ENCODE assay signal across 12 cellular contexts in the genomic region with DNA sequence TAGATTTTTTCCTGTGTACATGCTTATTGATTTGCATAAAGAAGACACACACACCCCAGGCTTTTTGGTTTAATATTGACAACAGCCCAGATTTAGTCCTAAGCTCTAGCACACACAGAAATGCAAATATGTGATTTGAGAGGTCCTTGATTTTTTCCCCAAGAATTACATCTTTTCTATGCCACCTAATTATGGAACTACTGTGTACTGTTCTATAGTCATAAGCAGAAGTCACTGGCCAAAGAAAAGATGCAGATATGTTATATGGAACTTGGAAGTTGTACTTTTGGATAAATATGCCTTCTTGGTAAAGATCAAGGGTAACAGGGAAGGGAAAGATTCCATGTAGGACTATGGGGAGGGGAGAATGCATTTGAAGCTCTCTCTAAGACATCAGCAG.
DNase-seq lines count a peak whose midpoint lies in the region; ATAC-seq, FAIRE-seq and TF ChIP-seq lines count a peak whose summit lies in the region.
"Had no signal": no experiment of that assay in that cellular context is flagged by ENCODE, and none has a peak within 500 bp of the region (broad histone marks: within the 10 kb centered on the region; RNA-seq: fewer than 3 reads in every experiment).

No MANE protein-coding gene starts in this region.

- H3K27ac ChIP-seq in CD8-positive, alpha-beta memory T cell (ENCODE audit: low read depth, low read length), result no peak overlapping the region
- H3K27ac ChIP-seq: heart right ventricle had no signal

- H3K4me3 ChIP-seq in CD8-positive, alpha-beta memory T cell (ENCODE audit: low read length), result no peak overlapping the region

- H3K36me3 Mint-ChIP-seq in CD8-positive, alpha-beta memory T cell, result no peaks in the 10 kb centered on the region
- H3K36me3 Mint-ChIP-seq in chondrocyte (ENCODE audit: low read depth), result peaks cover 1% of the 10 kb centered on the region

- no peak for FAIRE-seq in GM12892 (lab: Jason Lieb, UNC)
- FAIRE-seq: colon had no signal

- ATAC-seq in GM21381 (IDR thresholded peaks at IDR 0.05; ENCODE audit: unreplicated experiment) (peak; percentile 16), HG03066 (IDR thresholded peaks at IDR 0.05; ENCODE audit: low read depth, unreplicated experiment) (peak; percentile 32), GM18520 (IDR thresholded peaks at IDR 0.05; ENCODE audit: unreplicated experiment) (no peak)
- ATAC-seq: heart right ventricle had no signal

- no peaks in the 10 kb centered on the region for H3K4me1 ChIP-seq in CD8-positive, alpha-beta memory T cell (ENCODE audit: insufficient read depth, low read length)

- no peak for DNase-seq in CD8-positive, alpha-beta memory T cell
- DNase-seq in chondrocyte (ENCODE audit: low spot score) (no peak), GM12892 (ENCODE audit: insufficient read length) (no peak), NCI-H2107 treated with DMSO at 0.1 percent for 48 hours (lab: John Stamatoyannopoulos, UW; ENCODE audit: unreplicated experiment) (no peak), hippocampal formation (lab: John Stamatoyannopoulos, UW) (no peak)
- DNase-seq: HCEC 1CT; heart right ventricle; NK-92 treated with Interleukin-12 subunit alpha and Interleukin-12 subunit beta, amount 100 ng/mL, for 24 hours had no signal

- no peak for TF ChIP-seq POLR2A in GM12892 (IDR thresholded peaks at IDR 0.05; ENCODE audit: low read depth, low read length)

- H3K27me3 ChIP-seq in CD8-positive, alpha-beta memory T cell (ENCODE audit: insufficient read depth, low read length, poor library complexity, severe bottlenecking), result no peaks in the 10 kb centered on the region
- H3K27me3 ChIP-seq: heart right ventricle had no signal

- POLR2A ChIA-PET in CD8-positive, alpha-beta memory T cell (lab: Charles Lee), result no interaction called here

- no peaks in the 10 kb centered on the region for H3K9me3 Mint-ChIP-seq in CD8-positive, alpha-beta memory T cell
- H3K9me3 Mint-ChIP-seq in chondrocyte (ENCODE audit: low read depth), result no peaks in the 10 kb centered on the region

- TF ChIP-seq CTCF in chondrocyte (IDR thresholded peaks at IDR 0.05), result no peak

- H3K4me3 Mint-ChIP-seq in CD8-positive, alpha-beta memory T cell, result peak overlapping the region in 5 of 7 donors; percentile 60 to 81 (median 71)
- no peak overlapping the region for H3K4me3 Mint-ChIP-seq in chondrocyte (ENCODE audit: unreplicated experiment)

- peak overlapping the region in 2 of 8 donors; percentile 48 to 79 for H3K27ac Mint-ChIP-seq in CD8-positive, alpha-beta memory T cell
- peak overlapping the region; percentile 58 for H3K27ac Mint-ChIP-seq in chondrocyte (ENCODE audit: unreplicated experiment)

- no peaks in the 10 kb centered on the region for H3K9me3 ChIP-seq in CD8-positive, alpha-beta memory T cell (ENCODE audit: low read length)
- H3K9me3 ChIP-seq: heart right ventricle had no signal

- H3K4me1 Mint-ChIP-seq in CD8-positive, alpha-beta memory T cell, result peaks cover 0 to 12% (median 11%) of the 10 kb centered on the region in 3 donors
- H3K4me1 Mint-ChIP-seq in chondrocyte (ENCODE audit: low read depth), result peaks cover 58% of the 10 kb centered on the region

- no peaks in the 10 kb centered on the region for H3K36me3 ChIP-seq in CD8-positive, alpha-beta memory T cell (ENCODE audit: insufficient read depth, low read length)
- H3K36me3 ChIP-seq: heart right ventricle had no signal

- peaks cover 0 to 2% of the 10 kb centered on the region in 2 donors for H3K27me3 Mint-ChIP-seq in CD8-positive, alpha-beta memory T cell
- H3K27me3 Mint-ChIP-seq in chondrocyte (ENCODE audit: low read depth), result no peaks in the 10 kb centered on the region

- CTCF ChIA-PET in CD8-positive, alpha-beta memory T cell (lab: Charles Lee), result no interaction called here
